Comparison of ENCODE assay signal across 20 cellular contexts in genomic region chr3:84742915-84743314, GRCh38.
"Had no signal": no experiment of that assay in that cellular context is flagged by ENCODE, and none has a peak within 500 bp of the region (broad histone marks: within the 10 kb centered on the region; RNA-seq: fewer than 3 reads in every experiment).

No MANE protein-coding gene starts in this region.

- H3K4me3 ChIP-seq: colonic mucosa, esophagus muscularis mucosa, gastroesophageal sphincter, heart left ventricle, hepatocyte, left lung, lower lobe of right lung, mucosa of descending colon had no signal

- H3K36me3 ChIP-seq: colonic mucosa, esophagus muscularis mucosa, gastroesophageal sphincter, heart left ventricle, left lung, lower lobe of right lung had no signal

- DNase-seq: colonic mucosa; cortex of kidney; effector CD8-positive, alpha-beta T cell; foreskin keratinocyte; heart left ventricle; hypothalamus; immature natural killer cell; left cardiac atrium; left lung; left ventricle myocardium superior; lower lobe of right lung; mesenchymal stem cell; mucosa of descending colon had no signal

- FAIRE-seq: endothelial cell of umbilical vein, frontal cortex, islet of Langerhans, keratinocyte had no signal

- H3K79me2 ChIP-seq: hepatocyte had no signal

- H3K4me2 ChIP-seq: hepatocyte had no signal

- H3K4me1 ChIP-seq: colonic mucosa, foreskin keratinocyte, gastroesophageal sphincter, heart left ventricle, left lung, lower lobe of right lung had no signal

- H3K27ac ChIP-seq: colonic mucosa, esophagus muscularis mucosa, foreskin keratinocyte, gastroesophageal sphincter, heart left ventricle, hepatocyte, left lung, lower lobe of right lung had no signal

- H3K9me3 ChIP-seq: colonic mucosa, esophagus muscularis mucosa, gastroesophageal sphincter, heart left ventricle, left lung, lower lobe of right lung, mucosa of descending colon had no signal

- H3K27me3 ChIP-seq: colonic mucosa, esophagus muscularis mucosa, foreskin keratinocyte, gastroesophageal sphincter, heart left ventricle, hepatocyte, left lung had no signal

- ATAC-seq: foreskin keratinocyte, gastroesophageal sphincter, heart left ventricle, left cardiac atrium, left lung, left ventricle myocardium superior, lower lobe of right lung, mucosa of descending colon had no signal

- H2AFZ ChIP-seq: hepatocyte had no signal
